Comparison of ENCODE assay signal across 12 cellular contexts in the genomic region with DNA sequence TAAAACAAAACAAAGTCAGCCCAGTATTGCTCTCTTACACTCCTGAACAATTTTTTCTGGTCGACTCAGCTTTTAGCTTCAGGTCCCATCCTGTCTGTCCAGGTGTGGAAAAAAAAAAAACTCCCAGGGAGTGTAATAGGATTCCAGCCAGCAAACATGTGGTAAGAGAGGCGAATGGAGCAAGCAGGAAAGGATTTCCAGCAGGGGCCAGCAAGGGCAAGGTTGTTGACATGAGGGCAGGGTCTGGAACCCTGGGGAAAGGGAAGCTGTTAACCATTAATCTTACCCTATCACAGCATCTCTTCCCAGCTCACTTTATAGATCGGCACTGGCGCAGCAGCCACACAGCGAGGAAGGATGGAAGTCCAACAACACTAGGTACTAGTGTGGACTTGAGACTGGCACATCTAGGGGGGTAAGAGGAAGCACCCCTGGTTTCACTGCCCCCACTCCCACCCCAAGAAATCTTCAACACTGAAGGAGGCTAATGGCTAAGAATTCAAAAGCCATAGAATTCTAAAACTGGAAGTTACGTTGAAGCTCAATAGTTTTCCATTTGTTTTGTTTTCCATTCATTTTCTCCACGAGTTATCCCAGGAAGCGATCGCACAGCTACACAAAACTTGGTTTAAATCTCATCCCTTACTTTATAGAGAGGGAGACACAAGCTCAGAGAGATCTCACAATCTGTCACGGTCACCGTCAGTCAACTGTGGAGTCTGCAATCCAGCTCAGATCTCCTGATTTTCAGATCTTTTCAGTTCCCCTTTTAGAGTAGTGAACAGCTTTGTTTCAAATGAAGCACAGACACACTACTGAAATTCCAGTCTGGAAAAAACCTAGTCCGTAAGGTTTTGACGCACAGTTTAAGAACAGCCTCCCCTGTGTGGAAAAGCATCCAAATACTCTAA. TPM values are rescaled to one million over a fixed set of nuclear protein-coding genes. Genes with fewer than 3 reads are reported as not detected.
DNase-seq lines count a peak whose midpoint lies in the region; ATAC-seq and TF ChIP-seq lines count a peak whose summit lies in the region.
"Had no signal": no experiment of that assay in that cellular context is flagged by ENCODE, and none has a peak within 500 bp of the region (broad histone marks: within the 10 kb centered on the region; RNA-seq: fewer than 3 reads in every experiment).

No MANE protein-coding gene starts in this region.

- H3K4me2 ChIP-seq in OCI-LY7 (ENCODE audit: low read length) (no peak overlapping the region), GM23248 (ENCODE audit: unreplicated experiment) (no peak overlapping the region)

- DNase-seq in HT-29 (ENCODE audit: low spot score) = peak; percentile 87
- no peak for DNase-seq in RWPE2 (ENCODE audit: low spot score)
- DNase-seq in renal cortical epithelial cell (ENCODE audit: low read depth) = peak; percentile 91
- no peak for DNase-seq in OCI-LY7 (ENCODE audit: low spot score)
- DNase-seq in anterior cingulate cortex (lab: John Stamatoyannopoulos, UW) = no peak
- no peak for DNase-seq in activated naive CD4-positive, alpha-beta T cell (lab: John Stamatoyannopoulos, UW)
- no peak for DNase-seq in GM23248
- DNase-seq: DMS79 treated with DMSO at 0.1 percent for 48 hours, heart left ventricle, NCI-H1092 treated with DMSO at 0.1 percent for 48 hours had no signal

- H3K27ac ChIP-seq in RWPE2 (ENCODE audit: poor library complexity, severe bottlenecking) = peak overlapping the region; percentile 89
- H3K27ac ChIP-seq in iPS-20b (ENCODE audit: low read length) = no peak overlapping the region
- H3K27ac ChIP-seq in OCI-LY7 (ENCODE audit: low read depth, low read length, poor library complexity, severe bottlenecking) = no peak overlapping the region
- H3K27ac ChIP-seq in GM23248 = no peak overlapping the region
- H3K27ac ChIP-seq: heart left ventricle, neutrophil had no signal

- H4K20me1 ChIP-seq in OCI-LY7 (ENCODE audit: insufficient read depth, low read length) = no peaks in the 10 kb centered on the region
- no peaks in the 10 kb centered on the region for H4K20me1 ChIP-seq in GM23248 (ENCODE audit: insufficient read depth)

- no peaks in the 10 kb centered on the region for H3K27me3 ChIP-seq in RWPE2 (ENCODE audit: insufficient read depth, poor library complexity, severe bottlenecking)
- H3K27me3 ChIP-seq in iPS-20b (ENCODE audit: insufficient read depth, low read length) = no peaks in the 10 kb centered on the region
- no peaks in the 10 kb centered on the region for H3K27me3 ChIP-seq in GM23248 (replicated peaks; ENCODE audit: insufficient read depth)
- H3K27me3 ChIP-seq: heart left ventricle had no signal

- CTCF ChIA-PET in OCI-LY7 (lab: Charles Lee; ENCODE audit: unreplicated experiment) = interaction anchor here (0.8 kb wide), 1 partner anchor 9 kb away, joined by 3 read pairs; no protein-coding TSS in a partner anchor

- H3K4me1 ChIP-seq in RWPE2 (ENCODE audit: insufficient read depth, poor library complexity, severe bottlenecking) (peaks cover 30% of the 10 kb centered on the region), iPS-20b (ENCODE audit: insufficient read depth, low read length) (peaks cover 17% of the 10 kb centered on the region), OCI-LY7 (ENCODE audit: insufficient read depth, low read length, poor library complexity, severe bottlenecking) (no peaks in the 10 kb centered on the region), GM23248 (ENCODE audit: insufficient read depth) (peaks cover 19% of the 10 kb centered on the region)

- H2AFZ ChIP-seq in OCI-LY7 (ENCODE audit: low read length) = no peak overlapping the region
- H2AFZ ChIP-seq in GM23248 = no peak overlapping the region

- intact Hi-C loops in OCI-LY7 (cut with micrococcal nuclease; ENCODE audit: unreplicated experiment) = no loop called here

- TF ChIP-seq CTCF in RWPE2 (IDR thresholded peaks at IDR 0.05; ENCODE audit: poor library complexity, severe bottlenecking) (no peak), OCI-LY7 (conservative IDR thresholded peaks at IDR 0.05; ENCODE audit: low read length) (no peak)

- H3K36me3 ChIP-seq in RWPE2 (ENCODE audit: low read depth) = no peaks in the 10 kb centered on the region
- peaks cover 3% of the 10 kb centered on the region; the same call in 1 of the 2 replicates for H3K36me3 ChIP-seq in iPS-20b (ENCODE audit: insufficient read depth, low read depth, low read length)
- H3K36me3 ChIP-seq in OCI-LY7 (ENCODE audit: insufficient read depth, low read length) = no peaks in the 10 kb centered on the region
- no peaks in the 10 kb centered on the region for H3K36me3 ChIP-seq in GM23248 (ENCODE audit: low read depth)
- H3K36me3 ChIP-seq: heart left ventricle, neutrophil had no signal

- peak overlapping the region; percentile 24; the same call in 1 of the 2 replicates for H3K9ac ChIP-seq in iPS-20b (ENCODE audit: low read depth, low read length)
- no peak overlapping the region for H3K9ac ChIP-seq in GM23248

- peaks cover 24% of the 10 kb centered on the region for H3F3A ChIP-seq in GM23248 (ENCODE audit: insufficient read depth)

- no TSS peak for BruUV-seq in OCI-LY7 (replicated peaks; lab: Mats Ljungman, UMichigan)

- POLR2A ChIA-PET in OCI-LY7 (lab: Charles Lee) = interaction anchor here (0.6 kb wide), 1 partner anchor 840 kb away, joined by 3 read pairs; no protein-coding TSS in a partner anchor

- in situ Hi-C loops in GM23248 (cut with MboI) = no loop called here

- H3K79me2 ChIP-seq in OCI-LY7 (ENCODE audit: insufficient read depth, low read depth, low read length) (no peaks in the 10 kb centered on the region), GM23248 (ENCODE audit: insufficient read depth) (no peaks in the 10 kb centered on the region; the same call in 1 of the 2 replicates)

- peak; percentile 69 for ATAC-seq in RWPE2 (ENCODE audit: low read depth)

- H3K4me3 ChIP-seq in RWPE2 (ENCODE audit: severe bottlenecking) (no peak overlapping the region), iPS-20b (ENCODE audit: low read length) (no peak overlapping the region), OCI-LY7 (ENCODE audit: low read depth, low read length, poor library complexity, severe bottlenecking) (no peak overlapping the region), GM23248 (no peak overlapping the region)
- H3K4me3 ChIP-seq: heart left ventricle had no signal

- H3K9me2 ChIP-seq in OCI-LY7 (ENCODE audit: insufficient read depth, low read length) (no peaks in the 10 kb centered on the region), GM23248 (ENCODE audit: insufficient read depth) (no peaks in the 10 kb centered on the region)

- H3K9me3 ChIP-seq in RWPE2 (ENCODE audit: severe bottlenecking) (no peaks in the 10 kb centered on the region), iPS-20b (ENCODE audit: insufficient read depth, low read depth, low read length) (no peaks in the 10 kb centered on the region), OCI-LY7 (ENCODE audit: low read length) (no peaks in the 10 kb centered on the region), GM23248 (ENCODE audit: low read depth) (no peaks in the 10 kb centered on the region)
- H3K9me3 ChIP-seq: heart left ventricle, neutrophil had no signal

- WGBS in GM23248 (ENCODE audit: low coverage in 1 of 2, low lambda C conversion rate in 2 of 2, missing lambda C conversion rate in 2 of 2), 2 experiments = 87 to 88% methylated on average over 13 of the region's 13 CpGs

RNA-seq across cellular contexts. Expression of a gene that starts 53.4 kb away (rescaled TPM):
- 7.5 and 10.8 TPM in 2 replicates for total RNA-seq in HT-29 (2014; rRNA removed; shearing (Covaris generic))
- total RNA-seq in renal cortical epithelial cell (0.35 and 2.4 TPM in 2 replicates), OCI-LY7 (2022) (not detected in 2 replicates)
- total RNA-seq in OCI-LY7 (2014; rRNA removed; shearing (Covaris generic)) = not detected in 2 replicates
- total RNA-seq in GM23248 (2014; rRNA removed; shearing (Covaris generic)) = 7.3 and 9.5 TPM in 2 replicates
- polyA plus RNA-seq in GM23248 (2016; fragmentation: Nextera tagmentation; extraction: Ambion mirVana) = 2.4 TPM in 2 replicates

Comparison
In these comparisons a context has a peak if more than half of its experiments do, and no peak if none do; other contexts are left out.
1. DNase-seq: peak in HT-29 (single experiment) and renal cortical epithelial cell (single experiment); none in RWPE2 (single experiment), OCI-LY7 (single experiment), anterior cingulate cortex (0 of 58), activated naive CD4-positive, alpha-beta T cell (0 of 4) and GM23248 (single experiment).